In genomic region chr9:33816327-33817252, GRCh38 we compare ENCODE assay signal across 1 cellular context.
A peak's percentile ranks its signal among the peaks of the same experiment; 100 is the strongest.
TF ChIP-seq lines count a peak whose summit lies in the region.

UBE2R2 (plus strand) TSS chr9:33817160; CDS start chr9:33817758, 598 bp downstream.

TF ChIP-seq in HepG2, 621 proteins besides CTCF, POLR2A, EP300 and RAD21 (continued from another document):
- TF ChIP-seq THAP7 (CRISPR knock-in tag; IDR thresholded peaks at IDR 0.05) (peak; percentile 70; the same call in 1 of the 2 replicates), POLR2AphosphoS5 (IDR thresholded peaks at IDR 0.05; ENCODE audit: low read depth, low read length) (peak; percentile 88), BORCS8-MEF2B (CRISPR knock-in tag; IDR thresholded peaks at IDR 0.05) (peak; percentile 81; the same call in 1 of the 2 replicates), SP4 (CRISPR knock-in tag; IDR thresholded peaks at IDR 0.05) (peak; percentile 77), ZNF205 (CRISPR knock-in tag; IDR thresholded peaks at IDR 0.05) (peak; percentile 75; the same call in 1 of the 2 replicates), ZNF484 (CRISPR knock-in tag; IDR thresholded peaks at IDR 0.05; ENCODE audit: borderline replicate concordance, low read depth) (no peak), FOXO1 (CRISPR knock-in tag; IDR thresholded peaks at IDR 0.05) (peak; percentile 25; the same call in 1 of the 2 replicates), ATAD3A (CRISPR knock-in tag; IDR thresholded peaks at IDR 0.05) (no peak), TERF1 (CRISPR knock-in tag; IDR thresholded peaks at IDR 0.05) (no peak), ZNF121 (CRISPR knock-in tag; IDR thresholded peaks at IDR 0.05) (0 out of 2 replicates have a peak, but pooled peaks have one; percentile 35), ZSCAN31 (CRISPR knock-in tag; IDR thresholded peaks at IDR 0.05; ENCODE audit: low read depth) (peak; percentile 86), FOXK1 (CRISPR knock-in tag; IDR thresholded peaks at IDR 0.05; ENCODE audit: borderline replicate concordance, low read depth) (peak; percentile 45; the same call in 1 of the 2 replicates), PAWR (CRISPR knock-in tag; IDR thresholded peaks at IDR 0.05; ENCODE audit: borderline replicate concordance) (no peak), ZMYM4 (CRISPR knock-in tag; IDR thresholded peaks at IDR 0.05) (peak; percentile 46), IKZF5 (CRISPR knock-in tag; IDR thresholded peaks at IDR 0.05) (peak; percentile 65; the same call in 1 of the 2 replicates), ZNF597 (CRISPR knock-in tag; IDR thresholded peaks at IDR 0.05) (no peak), MYPOP (CRISPR knock-in tag; IDR thresholded peaks at IDR 0.05) (peak; percentile 33; the same call in 1 of the 2 replicates), ZNF274 (CRISPR knock-in tag; IDR thresholded peaks at IDR 0.05) (peak; percentile 86; the same call in 1 of the 2 replicates), ZSCAN22 (CRISPR knock-in tag; IDR thresholded peaks at IDR 0.05) (0 out of 2 replicates have a peak, but pooled peaks have one; percentile 20), ZNF784 (CRISPR knock-in tag; IDR thresholded peaks at IDR 0.05; ENCODE audit: borderline replicate concordance) (peak; percentile 75; the same call in 1 of the 2 replicates), YEATS2 (CRISPR knock-in tag; IDR thresholded peaks at IDR 0.05; ENCODE audit: borderline replicate concordance) (peak; percentile 25; the same call in 1 of the 2 replicates), SRY (CRISPR knock-in tag; IDR thresholded peaks at IDR 0.05) (peak; percentile 61; the same call in 1 of the 2 replicates), ZNF138 (CRISPR knock-in tag; IDR thresholded peaks at IDR 0.05; ENCODE audit: low read depth) (0 out of 2 replicates have a peak, but pooled peaks have one; percentile 69), ZBTB39 (CRISPR knock-in tag; IDR thresholded peaks at IDR 0.05) (peak; percentile 86; the same call in 1 of the 2 replicates), SNAI1 (CRISPR knock-in tag; IDR thresholded peaks at IDR 0.05; ENCODE audit: borderline replicate concordance) (0 out of 2 replicates have a peak, but pooled peaks have one; percentile 29)
